In genomic region chr17:61717352-61717751, GRCh38 we compare ENCODE assay signal across 33 cellular contexts.
"Had no signal": no experiment of that assay in that cellular context is flagged by ENCODE, and none has a peak within 500 bp of the region (broad histone marks: within the 10 kb centered on the region; RNA-seq: fewer than 3 reads in every experiment).

No MANE protein-coding gene starts in this region.

- H3K4me1 ChIP-seq: adrenal gland, ascending aorta, body of pancreas, breast epithelium had no signal

- H3K9me3 ChIP-seq: adrenal gland, body of pancreas had no signal

- H3K27ac ChIP-seq: adrenal gland, ascending aorta, body of pancreas, brain microvascular endothelial cell, breast epithelium, cardiac muscle cell had no signal

- DNase-seq: activated effector memory CD4-positive, alpha-beta T cell treated with anti-CD3 and anti-CD28 coated beads, Interleukin-2, amount 50 U/mL, for 16 hours; activated effector memory CD4-positive, alpha-beta T cell treated with Interleukin-2 at 50 U/mL for 16 hours; activated gamma-delta T cell; activated gamma-delta T cell treated with Interleukin-2 at 50 U/mL for 16 hours; activated naive CD4-positive, alpha-beta T cell; activated naive CD4-positive, alpha-beta T cell treated with anti-CD3 and anti-CD28 coated beads for 36 hours; activated naive CD4-positive, alpha-beta T cell treated with anti-CD3 and anti-CD28 coated beads, Interleukin-2, amount 10 ng/mL, durations not matched to agents 7 days and 5 days; activated naive CD4-positive, alpha-beta T cell treated with anti-CD3 and anti-CD28 coated beads, Interleukin-2, amount 50 U/mL, for 16 hours; activated naive CD4-positive, alpha-beta T cell treated with Interleukin-2 at 50 U/mL for 16 hours; activated naive CD8-positive, alpha-beta T cell treated with anti-CD3 and anti-CD28 coated beads for 36 hours; activated naive CD8-positive, alpha-beta T cell treated with anti-CD3 and anti-CD28 coated beads, Interleukin-2, amount 10 ng/mL, durations not matched to agents 7 days and 5 days; activated naive CD8-positive, alpha-beta T cell treated with anti-CD3 and anti-CD28 coated beads, Interleukin-2, amount 50 U/mL, for 24 hours; activated T-cell treated with anti-CD3 and anti-CD28 coated beads, Interleukin-2, amount 50 U/mL, for 24 hours; activated T-cell treated with anti-CD3 and anti-CD28 coated beads, Interleukin-2, amount 50 U/mL, for 4 hours; activated T-cell treated with anti-CD3 and anti-CD28 coated beads, Interleukin-2, amount 50 U/mL, for 48 hours; activated T-cell treated with anti-CD3 and anti-CD28 coated beads, Interleukin-2, amount 50 U/mL, for 72 hours; adrenal gland; amniotic stem cell; amygdala; anterior cingulate cortex; aorta; body of pancreas; brain microvascular endothelial cell; caudate nucleus; central memory CD4-positive, alpha-beta T cell; cerebellar nuclear complex had no signal

- H3K36me3 ChIP-seq: adrenal gland, ascending aorta, brain microvascular endothelial cell, breast epithelium, cardiac muscle cell had no signal

- FAIRE-seq: astrocyte, bronchial epithelial cell had no signal

- H3K27me3 ChIP-seq: adrenal gland, ascending aorta, body of pancreas, brain microvascular endothelial cell, breast epithelium, cardiac muscle cell had no signal

- H3K4me3 ChIP-seq: adrenal gland, ascending aorta, body of pancreas, breast epithelium, cardiac muscle cell had no signal

- ATAC-seq: activated naive CD4-positive, alpha-beta T cell treated with anti-CD3 and anti-CD28 coated beads, Interleukin-2, amount 50 U/mL, for 72 hours; activated naive CD8-positive, alpha-beta T cell treated with anti-CD3 and anti-CD28 coated beads, Interleukin-2, amount 50 U/mL, for 24 hours; activated T-cell treated with anti-CD3 and anti-CD28 coated beads, Interleukin-2, amount 50 U/mL, for 4 hours; activated T-cell treated with anti-CD3 and anti-CD28 coated beads, Interleukin-2, amount 50 U/mL, for 72 hours; activated T-helper 17 cell treated with anti-CD3 and anti-CD28 coated beads, Interleukin-2, amount 50 U/mL, for 72 hours; body of pancreas had no signal
